In the genomic region with DNA sequence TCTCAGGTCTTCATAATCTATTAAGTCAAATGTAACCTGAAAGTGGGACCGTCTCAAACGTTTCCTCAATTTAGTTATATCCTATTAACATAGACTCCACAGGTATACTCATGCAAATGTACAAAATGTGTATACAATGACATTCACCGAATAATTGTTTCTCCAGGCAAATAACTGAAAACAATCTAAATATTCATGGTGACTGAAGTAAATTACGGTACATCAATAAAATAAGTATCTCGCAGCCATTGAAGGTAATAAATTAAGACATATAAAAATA, we compare ENCODE assay signal across 1 cellular context.
TF ChIP-seq lines count a peak whose summit lies in the region.

No MANE protein-coding gene starts in this region.

TF ChIP-seq in liver, 16 proteins besides CTCF, POLR2A, EP300 and RAD21 (continued from another document):
- no peak for TF ChIP-seq EGR1 (IDR thresholded peaks at IDR 0.05; ENCODE audit: low read depth in 2 of 2)
- TF ChIP-seq FOXA2 (IDR thresholded peaks at IDR 0.05), result no peak
- TF ChIP-seq RXRA (IDR thresholded peaks at IDR 0.05), result no peak
- no peak for TF ChIP-seq HNF4G (IDR thresholded peaks at IDR 0.05)
- TF ChIP-seq, protein P1, sequence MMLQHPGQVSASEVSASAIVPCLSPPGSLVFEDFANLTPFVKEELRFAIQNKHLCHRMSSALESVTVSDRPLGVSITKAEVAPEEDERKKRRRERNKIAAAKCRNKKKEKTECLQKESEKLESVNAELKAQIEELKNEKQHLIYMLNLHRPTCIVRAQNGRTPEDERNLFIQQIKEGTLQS (IDR thresholded peaks at IDR 0.05), result no peak
TF ChIP-seq in liver: peak in this region for 0.
